15 cellular contexts compared by ENCODE assay signal in genomic region chr19:55188620-55189019, GRCh38. TPM values are rescaled to one million over a fixed set of nuclear protein-coding genes. Genes with fewer than 3 reads are reported as not detected.
A peak's percentile ranks its signal among the peaks of the same experiment; 100 is the strongest.
DNase-seq lines count a peak whose midpoint lies in the region; ATAC-seq and TF ChIP-seq lines count a peak whose summit lies in the region.
"Had no signal": no experiment of that assay in that cellular context is flagged by ENCODE, and none has a peak within 500 bp of the region (broad histone marks: within the 10 kb centered on the region; RNA-seq: fewer than 3 reads in every experiment).

No MANE protein-coding gene starts in this region.

- peaks cover 1% of the 10 kb centered on the region for H3K27me3 Mint-ChIP-seq in activated CD4-positive, alpha-beta T cell treated with anti-CD3 and anti-CD28 coated beads, Interleukin-2, amount 10 ng/mL, durations not matched to agents 7 days and 5 days
- peaks cover 10% of the 10 kb centered on the region for H3K27me3 Mint-ChIP-seq in activated CD4-positive, alpha-beta T cell treated with anti-CD3 and anti-CD28 coated beads for 36 hours

- in situ Hi-C loops in brain microvascular endothelial cell (cut with HindIII; ENCODE audit: low pct_ligation_motif_present, low sequenced_read_pairs), result no loop called here

- no peaks in the 10 kb centered on the region for H3K36me3 ChIP-seq in brain microvascular endothelial cell (replicated peaks)
- no peaks in the 10 kb centered on the region for H3K36me3 ChIP-seq in parathyroid adenoma (ENCODE audit: control insufficient read depth, insufficient read depth, low read length)
- no peaks in the 10 kb centered on the region for H3K36me3 ChIP-seq in sigmoid colon
- H3K36me3 ChIP-seq: colonic mucosa had no signal

- H3K4me3 Mint-ChIP-seq in activated CD4-positive, alpha-beta T cell treated with anti-CD3 and anti-CD28 coated beads, Interleukin-2, amount 10 ng/mL, durations not matched to agents 7 days and 5 days, result peak overlapping the region; percentile 50
- H3K4me3 Mint-ChIP-seq in activated CD4-positive, alpha-beta T cell treated with anti-CD3 and anti-CD28 coated beads for 36 hours, result no peak overlapping the region
- H3K4me3 Mint-ChIP-seq: activated naive CD8-positive, alpha-beta T cell treated with anti-CD3 and anti-CD28 coated beads for 36 hours had no signal

- CTCF ChIA-PET in activated CD4-positive, alpha-beta T cell treated with anti-CD3 and anti-CD28 coated beads, Interleukin-2, amount 10 ng/mL, durations not matched to agents 7 days and 5 days (lab: Charles Lee), result interaction anchor here (1.2 kb wide), 1 partner anchor 113 kb away, joined by 4 read pairs; no protein-coding TSS in a partner anchor
- CTCF ChIA-PET in activated CD4-positive, alpha-beta T cell treated with anti-CD3 and anti-CD28 coated beads for 36 hours (lab: Charles Lee), result interaction anchor here (0.6 kb wide), 1 partner anchor 77 kb away, joined by 3 read pairs; no protein-coding TSS in a partner anchor

- no peak for TF ChIP-seq POLR2A in sigmoid colon (IDR thresholded peaks at IDR 0.05)

- POLR2A ChIA-PET in activated CD4-positive, alpha-beta T cell treated with anti-CD3 and anti-CD28 coated beads, Interleukin-2, amount 10 ng/mL, durations not matched to agents 7 days and 5 days (lab: Charles Lee), result no interaction called here
- POLR2A ChIA-PET in activated CD4-positive, alpha-beta T cell treated with anti-CD3 and anti-CD28 coated beads for 36 hours (lab: Charles Lee), result no interaction called here

- no peaks in the 10 kb centered on the region for H3K36me3 Mint-ChIP-seq in activated CD4-positive, alpha-beta T cell treated with anti-CD3 and anti-CD28 coated beads, Interleukin-2, amount 10 ng/mL, durations not matched to agents 7 days and 5 days (ENCODE audit: low read depth)
- H3K36me3 Mint-ChIP-seq in activated CD4-positive, alpha-beta T cell treated with anti-CD3 and anti-CD28 coated beads for 36 hours (ENCODE audit: low read depth), result no peaks in the 10 kb centered on the region
- H3K36me3 Mint-ChIP-seq: activated naive CD8-positive, alpha-beta T cell treated with anti-CD3 and anti-CD28 coated beads for 36 hours had no signal

- TF ChIP-seq CTCF in brain microvascular endothelial cell (IDR thresholded peaks at IDR 0.05; ENCODE audit: low read depth, low read length, missing control alignments) (no peak), parathyroid adenoma (IDR thresholded peaks at IDR 0.05) (no peak), sigmoid colon (IDR thresholded peaks at IDR 0.05) (no peak)

- TF ChIP-seq EP300 in sigmoid colon (IDR thresholded peaks at IDR 0.05), result no peak

- no peak overlapping the region for H3K9ac ChIP-seq in parathyroid adenoma

- H3K27ac ChIP-seq in brain microvascular endothelial cell, result peak overlapping the region; percentile 77
- peak overlapping the region; percentile 10 for H3K27ac ChIP-seq in parathyroid adenoma
- H3K27ac ChIP-seq in sigmoid colon, result peak overlapping the region in 1 of 4 donors; percentile 34
- H3K27ac ChIP-seq: colonic mucosa had no signal

- WGBS in sigmoid colon, 2 donors, result 59 to 64% methylated on average over 8 of the region's 8 CpGs

- peak overlapping the region; percentile 53 for H2AFZ ChIP-seq in parathyroid adenoma

- H3K4me3 ChIP-seq in brain microvascular endothelial cell (ENCODE audit: low read depth, low read length) (no peak overlapping the region), parathyroid adenoma (ENCODE audit: low read depth, low read length) (no peak overlapping the region), sigmoid colon (no peak overlapping the region)
- H3K4me3 ChIP-seq: colonic mucosa had no signal

- H3K9me3 Mint-ChIP-seq in activated CD4-positive, alpha-beta T cell treated with anti-CD3 and anti-CD28 coated beads, Interleukin-2, amount 10 ng/mL, durations not matched to agents 7 days and 5 days, result no peaks in the 10 kb centered on the region
- H3K9me3 Mint-ChIP-seq in activated CD4-positive, alpha-beta T cell treated with anti-CD3 and anti-CD28 coated beads for 36 hours (ENCODE audit: low read depth), result no peaks in the 10 kb centered on the region
- H3K9me3 Mint-ChIP-seq: activated naive CD8-positive, alpha-beta T cell treated with anti-CD3 and anti-CD28 coated beads for 36 hours had no signal

- DNase-seq in activated CD4-positive, alpha-beta T cell treated with anti-CD3 and anti-CD28 coated beads, Interleukin-2, amount 10 ng/mL, durations not matched to agents 7 days and 5 days, result no peak
- DNase-seq in activated CD4-positive, alpha-beta T cell treated with anti-CD3 and anti-CD28 coated beads for 36 hours, result no peak
- DNase-seq in brain microvascular endothelial cell (no peak), sigmoid colon (no peak)
- DNase-seq: activated naive CD8-positive, alpha-beta T cell treated with anti-CD3 and anti-CD28 coated beads for 36 hours; colonic mucosa; Karpas-422; mesendoderm; NCI-H2081; stimulated activated CD4-positive, alpha-beta T cell treated with anti-CD3 and anti-CD28 coated beads, Interleukin-1b, Interleukin-23, amount 100 ng/mL, for 48 hours had no signal

- no peaks in the 10 kb centered on the region for H3K27me3 ChIP-seq in brain microvascular endothelial cell (replicated peaks)
- no peaks in the 10 kb centered on the region for H3K27me3 ChIP-seq in parathyroid adenoma (ENCODE audit: control insufficient read depth, insufficient read depth, low read length)
- H3K27me3 ChIP-seq in sigmoid colon, result peaks cover 0 to 26% (median 0%) of the 10 kb centered on the region in 3 donors
- H3K27me3 ChIP-seq: colonic mucosa had no signal

- no peaks in the 10 kb centered on the region for H3K4me1 ChIP-seq in parathyroid adenoma
- no peaks in the 10 kb centered on the region for H3K4me1 ChIP-seq in sigmoid colon
- H3K4me1 ChIP-seq: colonic mucosa had no signal

- ATAC-seq in activated CD4-positive, alpha-beta T cell treated with anti-CD3 and anti-CD28 coated beads for 36 hours, result no peak
- ATAC-seq in HG02798 (IDR thresholded peaks at IDR 0.05; ENCODE audit: poor library complexity, unreplicated experiment), result no peak

- intact Hi-C loops in activated CD4-positive, alpha-beta T cell treated with anti-CD3 and anti-CD28 coated beads for 36 hours (cut with DNase I, micrococcal nuclease), result no loop called here
- intact Hi-C loops in sigmoid colon (cut with DNase I), result no loop called here

- peak overlapping the region; percentile 81 for H3K27ac Mint-ChIP-seq in activated CD4-positive, alpha-beta T cell treated with anti-CD3 and anti-CD28 coated beads, Interleukin-2, amount 10 ng/mL, durations not matched to agents 7 days and 5 days
- no peak overlapping the region for H3K27ac Mint-ChIP-seq in activated CD4-positive, alpha-beta T cell treated with anti-CD3 and anti-CD28 coated beads for 36 hours
- H3K27ac Mint-ChIP-seq: activated naive CD8-positive, alpha-beta T cell treated with anti-CD3 and anti-CD28 coated beads for 36 hours had no signal

- H3K79me2 ChIP-seq in parathyroid adenoma, result no peaks in the 10 kb centered on the region

- H3K9me3 ChIP-seq in parathyroid adenoma (ENCODE audit: control insufficient read depth, low read length), result no peaks in the 10 kb centered on the region
- no peaks in the 10 kb centered on the region for H3K9me3 ChIP-seq in sigmoid colon
- H3K9me3 ChIP-seq: colonic mucosa had no signal

- H3K4me2 ChIP-seq in parathyroid adenoma (ENCODE audit: low read length), result no peak overlapping the region

- peaks cover 21% of the 10 kb centered on the region for H3K4me1 Mint-ChIP-seq in activated CD4-positive, alpha-beta T cell treated with anti-CD3 and anti-CD28 coated beads, Interleukin-2, amount 10 ng/mL, durations not matched to agents 7 days and 5 days
- H3K4me1 Mint-ChIP-seq in activated CD4-positive, alpha-beta T cell treated with anti-CD3 and anti-CD28 coated beads for 36 hours, result peaks cover 4% of the 10 kb centered on the region

RNA-seq across cellular contexts. Expression of gene SYT5, which starts 8.5 kb away (rescaled TPM):
- total RNA-seq in activated CD4-positive, alpha-beta T cell treated with anti-CD3 and anti-CD28 coated beads, Interleukin-2, amount 10 ng/mL, durations not matched to agents 7 days and 5 days, result under 1 TPM in 1 of 2 experiments, not detected in 1; 0.17 TPM
- total RNA-seq in activated CD4-positive, alpha-beta T cell treated with anti-CD3 and anti-CD28 coated beads for 36 hours, result under 1 TPM in 1 of 2 experiments, not detected in 1; 0.37 TPM
- 1 to 10 TPM in 3 of 4 donors, under 1 TPM in 1; 0.99 to 7.8 (median 2.4) TPM for total RNA-seq in sigmoid colon
- 1 to 10 TPM in 2 of 3 donors, under 1 TPM in 1; 0.69 to 9.6 (median 1.6) TPM for polyA plus RNA-seq in sigmoid colon
- total RNA-seq: activated naive CD8-positive, alpha-beta T cell treated with anti-CD3 and anti-CD28 coated beads for 36 hours; posterior vena cava; T-helper 2 cell treated with Interferon-gamma antibody and Interleukin-4, amounts not matched to agents 100 ng/mL and 5 ng/mL, for 36 hours had no signal

RNA-seq across cellular contexts. Expression of gene PTPRH, which starts 20.7 kb away (rescaled TPM):
- total RNA-seq in activated CD4-positive, alpha-beta T cell treated with anti-CD3 and anti-CD28 coated beads, Interleukin-2, amount 10 ng/mL, durations not matched to agents 7 days and 5 days, result not detected
- total RNA-seq in activated CD4-positive, alpha-beta T cell treated with anti-CD3 and anti-CD28 coated beads for 36 hours, result not detected
- 1 to 10 TPM in 3 of 4 donors, under 1 TPM in 1; 0.95 to 4.3 (median 2.0) TPM for total RNA-seq in sigmoid colon
- polyA plus RNA-seq in sigmoid colon, result 10 to 100 TPM; 31.2 to 61.3 (median 33.3) TPM
- total RNA-seq: activated naive CD8-positive, alpha-beta T cell treated with anti-CD3 and anti-CD28 coated beads for 36 hours; T-helper 2 cell treated with Interferon-gamma antibody and Interleukin-4, amounts not matched to agents 100 ng/mL and 5 ng/mL, for 36 hours had no signal

RNA-seq across cellular contexts. Expression of gene DNAAF3, which starts 22.2 kb away (rescaled TPM):
- not detected for total RNA-seq in activated CD4-positive, alpha-beta T cell treated with anti-CD3 and anti-CD28 coated beads, Interleukin-2, amount 10 ng/mL, durations not matched to agents 7 days and 5 days
- under 1 TPM; 0.53 to 0.72 TPM for total RNA-seq in activated CD4-positive, alpha-beta T cell treated with anti-CD3 and anti-CD28 coated beads for 36 hours
- not detected for total RNA-seq in sigmoid colon
- 1 to 10 TPM in 1 of 3 donors, not detected in 2; 1.1 TPM for polyA plus RNA-seq in sigmoid colon
- total RNA-seq: activated naive CD8-positive, alpha-beta T cell treated with anti-CD3 and anti-CD28 coated beads for 36 hours; posterior vena cava had no signal

RNA-seq across cellular contexts. Expression of gene TNNI3, which starts 31.1 kb away (rescaled TPM):
- not detected for total RNA-seq in activated CD4-positive, alpha-beta T cell treated with anti-CD3 and anti-CD28 coated beads, Interleukin-2, amount 10 ng/mL, durations not matched to agents 7 days and 5 days
- under 1 TPM in 1 of 2 experiments, not detected in 1; 0.32 TPM for total RNA-seq in activated CD4-positive, alpha-beta T cell treated with anti-CD3 and anti-CD28 coated beads for 36 hours
- not detected for total RNA-seq in sigmoid colon
- 10 to 100 TPM in 1 of 3 donors, 1 to 10 TPM in 2; 3.6 to 45.5 (median 3.6) TPM for polyA plus RNA-seq in sigmoid colon
- total RNA-seq: posterior vena cava; T-helper 2 cell treated with Interferon-gamma antibody and Interleukin-4, amounts not matched to agents 100 ng/mL and 5 ng/mL, for 36 hours; urinary bladder had no signal
- polyA plus RNA-seq: urinary bladder had no signal

RNA-seq across cellular contexts. Expression of gene TNNT1, which starts 39.6 kb away (rescaled TPM):
- total RNA-seq in activated CD4-positive, alpha-beta T cell treated with anti-CD3 and anti-CD28 coated beads, Interleukin-2, amount 10 ng/mL, durations not matched to agents 7 days and 5 days, result under 1 TPM in 1 of 2 experiments, not detected in 1; 0.32 TPM
- under 1 TPM; 0.47 to 0.50 TPM for total RNA-seq in activated CD4-positive, alpha-beta T cell treated with anti-CD3 and anti-CD28 coated beads for 36 hours
- total RNA-seq in sigmoid colon, result 1 to 10 TPM in 1 of 4 donors, not detected in 3; 2.2 TPM
- polyA plus RNA-seq in sigmoid colon, result 10 to 100 TPM in 1 of 3 donors, 1 to 10 TPM in 2; 1.4 to 17.4 (median 2.3) TPM
- total RNA-seq: activated naive CD8-positive, alpha-beta T cell treated with anti-CD3 and anti-CD28 coated beads for 36 hours; posterior vena cava had no signal
- polyA plus RNA-seq: urinary bladder had no signal
